Comparison of ENCODE assay signal across 11 cellular contexts in genomic region chr1:94855307-94855700, GRCh38. TPM values are rescaled to one million over a fixed set of nuclear protein-coding genes. Genes with fewer than 3 reads are reported as not detected.
DNase-seq lines count a peak whose midpoint lies in the region; ATAC-seq, FAIRE-seq and TF ChIP-seq lines count a peak whose summit lies in the region.
"Had no signal": no experiment of that assay in that cellular context is flagged by ENCODE, and none has a peak within 500 bp of the region (broad histone marks: within the 10 kb centered on the region; RNA-seq: fewer than 3 reads in every experiment).

No MANE protein-coding gene starts in this region.

- ATAC-seq in left ventricle myocardium superior, result peak; percentile 7
- no peak for ATAC-seq in HG02981 (IDR thresholded peaks at IDR 0.05; ENCODE audit: unreplicated experiment)
- ATAC-seq in GM21825 (IDR thresholded peaks at IDR 0.05; ENCODE audit: unreplicated experiment), result no peak

- intact Hi-C loops in left ventricle myocardium superior (cut with micrococcal nuclease), result loop anchor here (2.0 kb wide), 1 partner anchor 187 kb away; no protein-coding TSS in a partner anchor

- FAIRE-seq in H54 (lab: Jason Lieb, UNC), result no peak

- DNase-seq in H54 (ENCODE audit: insufficient read length, low spot score), result peak; percentile 10
- peak; percentile 24 for DNase-seq in amniotic epithelial cell (ENCODE audit: low read depth)
- DNase-seq in left ventricle myocardium superior, result no peak
- peak; percentile 77 for DNase-seq in renal cortical epithelial cell (ENCODE audit: low read depth)
- no peak for DNase-seq in DMS114 treated with DMSO at 0.1 percent for 48 hours (lab: John Stamatoyannopoulos, UW; ENCODE audit: unreplicated experiment)
- no peak for DNase-seq in COLO829 (ENCODE audit: low spot score)
- DNase-seq: activated CD4-positive, alpha-beta memory T cell treated with anti-CD3 and anti-CD28 coated beads, Interleukin-2, amount 10 ng/mL, durations not matched to agents 7 days and 5 days; effector memory CD4-positive, alpha-beta T cell; T-helper 17 cell had no signal

- no peak for TF ChIP-seq POLR2A in H54 (IDR thresholded peaks at IDR 0.05; ENCODE audit: low read depth, low read length)

RNA-seq across cellular contexts. Expression of gene SLC44A3, which starts 35.1 kb away (rescaled TPM):
- total RNA-seq in left ventricle myocardium superior (3.0 TPM), renal cortical epithelial cell (12.7 and 54.5 TPM in 2 replicates)

Comparison
In these comparisons a context has a peak if more than half of its experiments do, and no peak if none do; other contexts are left out.
1. DNase-seq: peak in H54 (single experiment), amniotic epithelial cell (single experiment) and renal cortical epithelial cell (single experiment); none in left ventricle myocardium superior (single experiment), DMS114 treated with DMSO at 0.1 percent for 48 hours (single experiment) and COLO829 (single experiment).